In the genomic region with DNA sequence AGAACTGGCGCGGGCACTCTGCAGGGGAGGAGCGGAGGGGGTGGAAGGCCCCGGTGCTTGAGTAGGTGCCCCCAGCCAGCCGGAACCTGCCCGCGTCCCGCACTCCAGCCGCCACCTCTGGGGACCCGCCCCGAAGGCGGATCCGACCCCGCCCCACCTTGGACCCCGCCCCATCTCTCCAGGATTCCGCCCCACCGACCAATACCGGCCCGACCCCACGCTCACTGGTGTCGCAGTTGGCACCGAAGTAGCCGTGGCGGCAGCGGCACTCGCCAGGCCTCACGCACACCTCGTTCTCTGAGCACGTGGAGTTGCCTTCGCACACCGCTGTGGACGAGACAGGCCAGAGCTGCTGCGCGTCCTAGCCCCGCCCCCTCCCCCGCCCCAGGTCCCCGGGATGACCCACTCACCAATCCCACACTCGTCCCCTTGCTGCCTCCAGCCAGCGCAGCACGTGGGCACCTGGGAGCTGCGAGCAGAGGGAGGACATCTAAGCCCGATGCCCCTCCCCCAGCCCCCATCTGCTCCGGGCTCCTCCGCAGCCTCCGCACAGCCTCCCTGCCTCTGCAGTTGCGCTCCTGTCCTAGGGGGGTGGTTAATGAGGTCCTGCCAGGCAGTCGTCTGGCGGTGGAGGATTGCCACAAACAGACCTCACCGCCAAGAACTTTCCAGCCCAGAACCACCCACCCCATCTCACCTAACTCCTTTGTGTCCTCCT, we compare ENCODE assay signal across 8 cellular contexts. TPM values are rescaled to one million over a fixed set of nuclear protein-coding genes. Genes with fewer than 3 reads are reported as not detected.
DNase-seq lines count a peak whose midpoint lies in the region; ATAC-seq, FAIRE-seq and TF ChIP-seq lines count a peak whose summit lies in the region.

No MANE protein-coding gene starts in this region.

- WGBS in heart right ventricle, 2 donors, result 47 to 58% methylated on average over 49 of the region's 49 CpGs
- 42% methylated on average over 49 of the region's 49 CpGs for WGBS in K562 (ENCODE audit: insufficient coverage, low coverage, missing lambda C conversion rate)

- H3K27me3 ChIP-seq in cardiac muscle cell (peaks cover 55% of the 10 kb centered on the region), heart right ventricle (peaks cover 2 to 94% (median 31%) of the 10 kb centered on the region in 7 donors), K562 (ENCODE audit: control insufficient read depth in 2 of 2, insufficient read depth in 2 of 2, low read length in 2 of 2) (peaks cover 46 to 88% of the 10 kb centered on the region in 2 experiments), upper lobe of right lung (peaks cover 12% of the 10 kb centered on the region)

- in situ Hi-C loops in K562 (cut with MboI), result no loop called here

- no peak for DNase-seq in cardiac muscle cell (ENCODE audit: low read depth in 1 of 2, low spot score in 1 of 2)
- DNase-seq in heart right ventricle, result no peak
- DNase-seq in K562 (ENCODE audit: extremely low read depth in 1 of 4, low spot score in 3 of 4), result peak in 3 of 4 experiments; percentile 73 to 87 (median 86)
- DNase-seq in mesenteric fat pad (ENCODE audit: low spot score), result peak; percentile 53
- DNase-seq in upper lobe of right lung, result peak; percentile 65
- no peak for DNase-seq in stimulated activated CD4-positive, alpha-beta T cell treated with anti-CD3 and anti-CD28 coated beads, Interleukin-15, amount 100 ng/mL, for 24 hours
- no peak for DNase-seq in activated CD8-positive, alpha-beta memory T cell treated with anti-CD3 and anti-CD28 coated beads, Interleukin-2, amount 50 U/mL, for 48 hours

- no peaks in the 10 kb centered on the region for H3K79me2 ChIP-seq in K562 (ENCODE audit: control insufficient read depth, insufficient read depth, low read length)

- H3K27ac ChIP-seq in cardiac muscle cell (no peak overlapping the region), heart right ventricle (no peak overlapping the region), K562 (ENCODE audit: extremely low read depth, low read depth, low read length) (no peak overlapping the region), upper lobe of right lung (no peak overlapping the region)

- no peak for TF ChIP-seq CTCF in cardiac muscle cell (IDR thresholded peaks at IDR 0.05; ENCODE audit: low read depth, low read length)
- no peak for TF ChIP-seq CTCF in heart right ventricle (IDR thresholded peaks at IDR 0.05)
- TF ChIP-seq CTCF in K562 (IDR thresholded peaks at IDR 0.05 in 2 of 3, conservative IDR thresholded peaks at IDR 0.05 in 1 of 3; ENCODE audit: insufficient read depth in 2 of 3, low read depth in 1 of 3, low read length in 3 of 3), result no peak
- TF ChIP-seq CTCF in upper lobe of right lung (IDR thresholded peaks at IDR 0.05), result no peak

- TF ChIP-seq EP300 in K562 (IDR thresholded peaks at IDR 0.05; ENCODE audit: low read length), result no peak

- H3K9me3 ChIP-seq in cardiac muscle cell (ENCODE audit: low read depth) (no peaks in the 10 kb centered on the region), heart right ventricle (no peaks in the 10 kb centered on the region), K562 (replicated peaks; ENCODE audit: control insufficient read depth, insufficient read depth, low read depth, low read length) (no peaks in the 10 kb centered on the region), upper lobe of right lung (no peaks in the 10 kb centered on the region)

- intact Hi-C loops in heart right ventricle (cut with DNase I), result loop anchor here in 1 of 10 donors (10.0 kb wide), 1 partner anchor 63 kb away; the partner anchor contains the start of gene KLHL22
- intact Hi-C loops in K562 (cut with micrococcal nuclease), result no loop called here
- intact Hi-C loops in upper lobe of right lung (cut with DNase I), result no loop called here

- H3K36me3 ChIP-seq in cardiac muscle cell, result no peaks in the 10 kb centered on the region
- peaks cover 0 to 46% (median 3%) of the 10 kb centered on the region in 9 donors for H3K36me3 ChIP-seq in heart right ventricle
- no peaks in the 10 kb centered on the region for H3K36me3 ChIP-seq in K562 (ENCODE audit: control insufficient read depth, insufficient read depth, low read length)
- H3K36me3 ChIP-seq in upper lobe of right lung, result peaks cover 4% of the 10 kb centered on the region

- TF ChIP-seq RAD21 in K562 (CRISPR knock-in tag; conservative IDR thresholded peaks at IDR 0.05 in 1 of 2, IDR thresholded peaks at IDR 0.05 in 1 of 2), result no peak

- H3K4me2 ChIP-seq in K562 (ENCODE audit: insufficient read depth, low read length), result no peak overlapping the region

- H3K4me1 ChIP-seq in cardiac muscle cell (ENCODE audit: low read depth), result peaks cover 7% of the 10 kb centered on the region
- peaks cover 8 to 46% (median 27%) of the 10 kb centered on the region in 9 donors for H3K4me1 ChIP-seq in heart right ventricle
- H3K4me1 ChIP-seq in K562 (replicated peaks in 1 of 2; ENCODE audit: control insufficient read depth in 2 of 2, insufficient read depth in 2 of 2, low read length in 2 of 2), result peaks cover 12 to 47% of the 10 kb centered on the region in 2 experiments
- peaks cover 29% of the 10 kb centered on the region for H3K4me1 ChIP-seq in upper lobe of right lung

- CTCF ChIA-PET in K562 (lab: Yijun Ruan, JAX; ENCODE audit: low intra/inter-chr PET ratio), result no interaction called here

- ATAC-seq in heart right ventricle (no peak), K562 (no peak), upper lobe of right lung (no peak), HG03280 (IDR thresholded peaks at IDR 0.05; ENCODE audit: unreplicated experiment) (no peak)

- H3K9me1 ChIP-seq in K562 (ENCODE audit: control insufficient read depth, insufficient read depth, low read length), result peaks cover 12% of the 10 kb centered on the region

- no peak for FAIRE-seq in K562 (lab: Jason Lieb, UNC)

- POLR2A ChIA-PET in K562 (lab: Yijun Ruan, JAX), result interaction anchor here (0.5 to 6.6 kb wide), 7 partner anchors 10 to 115 kb away, joined by 3 to 46 read pairs (median 4); no protein-coding TSS in a partner anchor

- peaks cover 55% of the 10 kb centered on the region for H4K20me1 ChIP-seq in K562 (replicated peaks; ENCODE audit: control insufficient read depth, insufficient read depth, low read length)

- no peak for TF ChIP-seq POLR2A in K562 (conservative IDR thresholded peaks at IDR 0.05)

- BruUV-seq in K562 (replicated peaks; lab: Mats Ljungman, UMichigan), result no TSS peak

- peak overlapping the region in 1 of 2 experiments; percentile 23; a peak in 1 of 4 replicates for H3K9ac ChIP-seq in K562 (ENCODE audit: insufficient read depth in 1 of 2, low read depth in 2 of 2, low read length in 2 of 2)

- no peak overlapping the region for H2AFZ ChIP-seq in K562 (ENCODE audit: low read depth, low read length)

- peak overlapping the region; percentile 22 for H3K4me3 ChIP-seq in cardiac muscle cell
- H3K4me3 ChIP-seq in heart right ventricle, result peak overlapping the region in 4 of 10 donors; percentile 12 to 61 (median 22)
- H3K4me3 ChIP-seq in K562, result no peak overlapping the region
- peak overlapping the region; percentile 39 for H3K4me3 ChIP-seq in upper lobe of right lung

TF ChIP-seq in K562, 482 proteins besides CTCF, POLR2A, EP300 and RAD21 (continues in another document):
- no peak for TF ChIP-seq MTF1 (CRISPR knock-in tag; IDR thresholded peaks at IDR 0.05; ENCODE audit: borderline replicate concordance)
- TF ChIP-seq ATF7 (IDR thresholded peaks at IDR 0.05), result no peak

RNA-seq across cellular contexts. Expression of gene SCARF2, which starts 5.9 kb away (rescaled TPM):
- total RNA-seq in cardiac muscle cell (42.0 and 66.1 TPM in 2 replicates), heart right ventricle (1 to 10 TPM; 1.8 to 5.3 (median 3.3) TPM), K562 (2014; rRNA removed) (0.20 and 0.32 TPM in 2 replicates), K562 (2014; rRNA removed; fragmentation: Illumina TruSeq; extraction: Trizol) (not detected in 2 replicates), K562 (2015; rRNA removed; fragmentation: Illumina TruSeq; extraction: Trizol) (not detected in 2 replicates), K562 (2021) (0.13 and 0.29 TPM in 2 replicates), mesenteric fat pad (21.1 TPM), upper lobe of right lung (24.0 TPM)
- polyA plus RNA-seq in cardiac muscle cell (38.0 and 67.4 TPM in 2 replicates), heart right ventricle (1 to 10 TPM; 2.5 to 3.9 TPM), K562 (2011; rRNA removed) (0.06 and 0.26 TPM in 2 replicates), K562 (2014; fragmentation: Illumina TruSeq; extraction: Trizol) (not detected in 2 replicates), K562 (2014; fragmentation: Nextera tagmentation; extraction: Ambion mirVana) (not detected), K562 (2014; rRNA removed) (0.13 and 0.23 TPM in 2 replicates)
- 0.65 TPM in 1 of 2 replicates, not detected in the other for total RNA-seq in K562 (2011; cell fraction: chromatin; rRNA removed; ENCODE audit: low replicate concordance)
- 0.50 and 0.92 TPM in 2 replicates for total RNA-seq in K562 (2011; cell fraction: nucleolus; rRNA removed)
- total RNA-seq in K562 (2011; cell fraction: nucleoplasm; rRNA removed), result 0.15 TPM in 2 replicates
- polyA plus RNA-seq in K562 (2011; cell fraction: cytosol; rRNA removed), result 0.15 and 0.25 TPM in 2 replicates
- polyA plus RNA-seq in K562 (2011; cell fraction: nucleus; rRNA removed), result 0.61 and 0.65 TPM in 2 replicates
- polyA plus RNA-seq in K562 (2012), result 0.21 and 1.3 TPM in 2 replicates
- not detected in 2 replicates for polyA minus RNA-seq in K562 (2011; rRNA and poly(A)+ RNA removed)
- polyA minus RNA-seq in K562 (2011; cell fraction: cytosol; rRNA and poly(A)+ RNA removed), result not detected in 2 replicates
- 0.22 and 0.27 TPM in 2 replicates for polyA minus RNA-seq in K562 (2011; cell fraction: nucleus; rRNA and poly(A)+ RNA removed)

RNA-seq across cellular contexts. Expression of gene ZNF74, which starts 37.7 kb away (rescaled TPM):
- total RNA-seq in cardiac muscle cell (35.6 and 90.9 TPM in 2 replicates), heart right ventricle (1 to 10 TPM; 1.9 to 6.7 (median 4.6) TPM), K562 (2014; rRNA removed) (49.2 and 56.7 TPM in 2 replicates), K562 (2014; rRNA removed; fragmentation: Illumina TruSeq; extraction: Trizol) (17.4 and 20.5 TPM in 2 replicates), K562 (2015; rRNA removed; fragmentation: Illumina TruSeq; extraction: Trizol) (31.5 and 32.5 TPM in 2 replicates), K562 (2021) (53.5 and 55.7 TPM in 2 replicates), mesenteric fat pad (5.2 TPM), upper lobe of right lung (10.7 TPM)
- polyA plus RNA-seq in cardiac muscle cell (24.4 and 30.1 TPM in 2 replicates), heart right ventricle (1 to 10 TPM; 1.4 to 2.5 TPM), K562 (2011; rRNA removed) (33.8 and 49.7 TPM in 2 replicates), K562 (2014; fragmentation: Illumina TruSeq; extraction: Trizol) (22.8 and 24.5 TPM in 2 replicates), K562 (2014; fragmentation: Nextera tagmentation; extraction: Ambion mirVana) (1 to 10 TPM; 2.4 to 3.7 TPM), K562 (2014; rRNA removed) (37.1 and 62.8 TPM in 2 replicates)
- 36.8 and 68.2 TPM in 2 replicates for total RNA-seq in K562 (2011; cell fraction: chromatin; rRNA removed; ENCODE audit: low replicate concordance)
- 55.4 and 63.2 TPM in 2 replicates for total RNA-seq in K562 (2011; cell fraction: nucleolus; rRNA removed)
- total RNA-seq in K562 (2011; cell fraction: nucleoplasm; rRNA removed), result 50.2 and 53.7 TPM in 2 replicates
- polyA plus RNA-seq in K562 (2011; cell fraction: cytosol; rRNA removed), result 56.9 and 67.4 TPM in 2 replicates
- 42.8 and 56.1 TPM in 2 replicates for polyA plus RNA-seq in K562 (2011; cell fraction: nucleus; rRNA removed)
- polyA plus RNA-seq in K562 (2012), result 31.5 and 39.9 TPM in 2 replicates
- 32.6 and 33.0 TPM in 2 replicates for polyA minus RNA-seq in K562 (2011; rRNA and poly(A)+ RNA removed)
- 39.3 and 58.2 TPM in 2 replicates for polyA minus RNA-seq in K562 (2011; cell fraction: cytosol; rRNA and poly(A)+ RNA removed)
- polyA minus RNA-seq in K562 (2011; cell fraction: nucleus; rRNA and poly(A)+ RNA removed), result 23.6 and 28.3 TPM in 2 replicates

Comparison
In these comparisons a context has a peak if more than half of its experiments do, and no peak if none do; other contexts are left out.
1. DNase-seq: peak in K562 (3 of 4), mesenteric fat pad (single experiment) and upper lobe of right lung (single experiment); none in cardiac muscle cell (0 of 2), heart right ventricle (0 of 2), stimulated activated CD4-positive, alpha-beta T cell treated with anti-CD3 and anti-CD28 coated beads, Interleukin-15, amount 100 ng/mL, for 24 hours (single experiment) and activated CD8-positive, alpha-beta memory T cell treated with anti-CD3 and anti-CD28 coated beads, Interleukin-2, amount 50 U/mL, for 48 hours (single experiment).